ENCODE assay signal across 25 cellular contexts in the genomic region with DNA sequence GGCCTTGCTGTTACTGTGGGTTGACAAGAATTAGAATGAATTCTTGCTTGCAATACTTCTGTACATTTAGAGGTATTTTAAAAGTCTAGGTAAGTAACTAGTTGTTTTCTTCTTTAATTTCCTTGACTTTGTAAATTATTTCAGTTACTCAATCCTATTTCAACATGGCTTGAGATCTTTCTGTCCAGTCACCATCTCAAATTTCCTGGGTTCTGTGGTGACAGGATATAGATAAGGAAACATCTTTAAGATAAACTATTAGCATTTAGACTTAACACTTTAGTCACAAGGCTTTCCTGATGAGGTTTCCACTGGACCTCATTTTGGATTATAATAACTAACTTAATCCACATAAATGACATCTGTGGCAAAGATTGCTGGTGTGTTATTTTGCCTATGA.
"Had no signal": no experiment of that assay in that cellular context is flagged by ENCODE, and none has a peak within 500 bp of the region (broad histone marks: within the 10 kb centered on the region; RNA-seq: fewer than 3 reads in every experiment).

No MANE protein-coding gene starts in this region.

- H3K4me1 Mint-ChIP-seq: activated naive CD4-positive, alpha-beta T cell treated with anti-CD3 and anti-CD28 coated beads, Interleukin-2, amount 50 U/mL, for 24 hours; T-cell had no signal

- H3K9me3 Mint-ChIP-seq: activated naive CD4-positive, alpha-beta T cell treated with anti-CD3 and anti-CD28 coated beads, Interleukin-2, amount 50 U/mL, for 24 hours had no signal

- FAIRE-seq: astrocyte had no signal

- H3K27ac Mint-ChIP-seq: activated CD8-positive, alpha-beta T cell treated with anti-CD3 and anti-CD28 coated beads, Interleukin-2, amount 10 ng/mL, durations not matched to agents 7 days and 5 days; activated naive CD4-positive, alpha-beta T cell treated with anti-CD3 and anti-CD28 coated beads, Interleukin-2, amount 50 U/mL, for 24 hours; T-cell; WTC11 had no signal

- H3K4me3 Mint-ChIP-seq: activated CD8-positive, alpha-beta T cell treated with anti-CD3 and anti-CD28 coated beads, Interleukin-2, amount 10 ng/mL, durations not matched to agents 7 days and 5 days; activated naive CD4-positive, alpha-beta T cell treated with anti-CD3 and anti-CD28 coated beads, Interleukin-2, amount 50 U/mL, for 24 hours; brain; T-cell; WTC11 had no signal

- H3K36me3 Mint-ChIP-seq: activated naive CD4-positive, alpha-beta T cell treated with anti-CD3 and anti-CD28 coated beads, Interleukin-2, amount 50 U/mL, for 24 hours; brain; T-cell had no signal

- H3K4me3 ChIP-seq: SK-N-MC had no signal

- DNase-seq: activated CD4-positive, alpha-beta T cell treated with anti-CD3 and anti-CD28 coated beads for 48 hours; activated CD4-positive, alpha-beta T cell treated with anti-CD3 and anti-CD28 coated beads, Interleukin-2, amount 50 U/mL, for 4 hours; activated CD4-positive, CD25-positive, alpha-beta regulatory T cell treated with anti-CD3 and anti-CD28 coated beads, Interleukin-2, amount 50 U/mL, for 72 hours; activated CD8-positive, alpha-beta memory T cell treated with anti-CD3 and anti-CD28 coated beads, Interleukin-2, amount 50 U/mL, for 48 hours; activated CD8-positive, alpha-beta T cell treated with anti-CD3 and anti-CD28 coated beads, Interleukin-2, amount 10 ng/mL, durations not matched to agents 7 days and 5 days; activated T-cell treated with anti-CD3 and anti-CD28 coated beads, Interleukin-2, amount 50 U/mL, for 1 hour; amygdala; Kasumi-1; KBM-7; NCI-H1105 treated with DMSO at 0.1 percent for 48 hours; NCI-H1436 treated with DMSO at 0.1 percent for 48 hours; NCI-H187; NCI-H2081; NCI-H526; NK-92 treated with Interleukin-12 subunit alpha and Interleukin-12 subunit beta, amount 100 ng/mL, for 24 hours; OCI-M1; RPMI8226; T-cell had no signal

- H3K27ac ChIP-seq: SK-N-MC had no signal

- ATAC-seq: activated CD8-positive, alpha-beta T cell treated with anti-CD3 and anti-CD28 coated beads, Interleukin-2, amount 10 ng/mL, durations not matched to agents 7 days and 5 days; Panc1; Right ventricle myocardium inferior; T-cell; WTC11 had no signal

- H3K27me3 Mint-ChIP-seq: brain had no signal
